ENCODE assay signal across 2 cellular contexts in the genomic region with DNA sequence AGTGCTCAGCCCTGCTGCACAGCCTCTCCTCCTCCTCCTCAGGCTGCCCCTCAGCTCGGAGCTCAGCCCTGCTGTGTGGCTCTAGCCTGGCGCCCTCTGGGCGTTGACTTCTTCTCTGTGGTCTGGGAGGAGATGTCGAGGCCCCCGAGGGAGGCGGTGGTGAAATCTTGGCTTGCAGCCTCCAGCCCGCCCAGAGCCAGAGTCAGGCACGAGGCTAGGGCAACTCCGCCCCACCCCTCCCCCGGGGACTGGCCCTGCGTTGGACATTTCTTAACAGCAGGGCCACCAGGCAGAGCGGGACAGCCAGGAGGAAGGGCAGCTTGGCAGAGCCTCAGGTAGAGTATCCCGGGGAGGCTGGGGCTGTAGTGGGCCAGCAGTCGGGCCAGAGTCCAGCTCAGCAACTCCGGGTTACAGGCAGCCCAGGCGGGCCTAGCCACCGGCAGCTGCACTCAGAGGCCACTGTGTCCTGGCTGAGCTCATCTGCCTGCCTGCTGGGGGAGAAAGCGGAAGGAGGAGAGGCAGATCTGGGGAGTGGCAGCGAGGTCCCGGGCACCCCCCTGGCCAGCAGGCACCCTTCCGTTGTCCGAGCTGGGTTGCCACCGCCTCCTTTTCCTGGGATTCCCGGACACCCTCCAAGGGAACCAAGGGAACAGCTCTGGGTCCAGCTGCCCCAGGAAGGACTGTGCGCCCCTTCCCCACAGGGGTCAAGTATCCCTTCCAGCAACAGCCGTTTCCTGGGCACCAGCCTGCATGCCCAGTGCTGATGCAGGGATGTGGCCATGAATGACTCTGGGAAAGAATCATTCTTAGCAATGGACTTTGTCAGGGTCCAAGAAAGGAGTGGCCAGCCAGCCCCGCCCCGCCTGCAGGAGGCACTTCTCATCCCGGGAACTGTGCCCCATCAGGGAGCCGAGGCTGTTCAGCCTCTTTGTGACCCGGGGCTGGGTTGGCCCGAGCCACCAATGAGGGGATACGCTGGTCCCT.
TF ChIP-seq lines count a peak whose summit lies in the region.

A gene with protein sequence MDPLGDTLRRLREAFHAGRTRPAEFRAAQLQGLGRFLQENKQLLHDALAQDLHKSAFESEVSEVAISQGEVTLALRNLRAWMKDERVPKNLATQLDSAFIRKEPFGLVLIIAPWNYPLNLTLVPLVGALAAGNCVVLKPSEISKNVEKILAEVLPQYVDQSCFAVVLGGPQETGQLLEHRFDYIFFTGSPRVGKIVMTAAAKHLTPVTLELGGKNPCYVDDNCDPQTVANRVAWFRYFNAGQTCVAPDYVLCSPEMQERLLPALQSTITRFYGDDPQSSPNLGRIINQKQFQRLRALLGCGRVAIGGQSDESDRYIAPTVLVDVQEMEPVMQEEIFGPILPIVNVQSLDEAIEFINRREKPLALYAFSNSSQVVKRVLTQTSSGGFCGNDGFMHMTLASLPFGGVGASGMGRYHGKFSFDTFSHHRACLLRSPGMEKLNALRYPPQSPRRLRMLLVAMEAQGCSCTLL (plus strand): TSS at position 270 of the 984 bp plus-strand sequence. CDS start 4,971 bp downstream, outside the sequence.

TF ChIP-seq in HEK293, 187 proteins besides CTCF, POLR2A, EP300 and RAD21:
- TF ChIP-seq ZIC2 (tag by site-specific recombination; IDR thresholded peaks at IDR 0.05), result peak; percentile 75
- TF ChIP-seq ZNF335 (tag by site-specific recombination; conservative IDR thresholded peaks at IDR 0.05), result peak; percentile 93
- TF ChIP-seq REPIN1 (tag by site-specific recombination; IDR thresholded peaks at IDR 0.05; ENCODE audit: low read depth), result no peak
- TF ChIP-seq ZBTB20 (tag by site-specific recombination; IDR thresholded peaks at IDR 0.05), result 0 out of 2 replicates have a peak, but pooled peaks have one; percentile 15
- TF ChIP-seq SP2 (tag by site-specific recombination; IDR thresholded peaks at IDR 0.05), result peak; percentile 53
- TF ChIP-seq KLF9 (tag by site-specific recombination; IDR thresholded peaks at IDR 0.05; ENCODE audit: low read depth), result no peak
- peak; percentile 28; the same call in 1 of the 2 replicates for TF ChIP-seq EGR2 (tag by site-specific recombination; IDR thresholded peaks at IDR 0.05; ENCODE audit: low read depth)
- peak; percentile 92 for TF ChIP-seq ZNF341 (tag by site-specific recombination; IDR thresholded peaks at IDR 0.05; ENCODE audit: low read depth)
- TF ChIP-seq ZBTB8A (tag by site-specific recombination; IDR thresholded peaks at IDR 0.05), result peak; percentile 44; the same call in 1 of the 2 replicates
- peak; percentile 87 for TF ChIP-seq KLF1 (tag by site-specific recombination; IDR thresholded peaks at IDR 0.05)
- peak; percentile 61 for TF ChIP-seq SP3 (tag by site-specific recombination; IDR thresholded peaks at IDR 0.05)
- TF ChIP-seq ZNF600 (tag by site-specific recombination; IDR thresholded peaks at IDR 0.05), result peak; percentile 49; the same call in 1 of the 2 replicates
- peak; percentile 51 for TF ChIP-seq GLIS2 (tag by site-specific recombination; IDR thresholded peaks at IDR 0.05)
- no peak for TF ChIP-seq ZNF530 (tag by site-specific recombination; IDR thresholded peaks at IDR 0.05; ENCODE audit: low read depth)
- TF ChIP-seq TCF7L2 (IDR thresholded peaks at IDR 0.05; ENCODE audit: borderline replicate concordance, low read depth, low read length), result no peak
- peak; percentile 20; the same call in 1 of the 2 replicates for TF ChIP-seq KLF7 (tag by site-specific recombination; IDR thresholded peaks at IDR 0.05; ENCODE audit: borderline replicate concordance)
- TF ChIP-seq GLIS1 (tag by site-specific recombination; IDR thresholded peaks at IDR 0.05), result peak; percentile 74
- no peak for TF ChIP-seq ZNF140 (tag by site-specific recombination; IDR thresholded peaks at IDR 0.05)
- TF ChIP-seq ZBTB17 (tag by site-specific recombination; IDR thresholded peaks at IDR 0.05), result peak; percentile 82
- TF ChIP-seq ZSCAN30 (tag by site-specific recombination; IDR thresholded peaks at IDR 0.05), result no peak

TF ChIP-seq in endothelial cell of umbilical vein, 7 proteins besides CTCF, POLR2A, EP300 and RAD21:
- TF ChIP-seq GATA2 (IDR thresholded peaks at IDR 0.05; ENCODE audit: insufficient read depth, insufficient read length, low read depth, low read length) (no peak), EZH2 (IDR thresholded peaks at IDR 0.05; ENCODE audit: borderline replicate concordance, low read depth, low read length, severe bottlenecking) (no peak), POLR2AphosphoS5 (IDR thresholded peaks at IDR 0.05; ENCODE audit: insufficient read depth, low read depth, low read length) (no peak), JUN (IDR thresholded peaks at IDR 0.05; ENCODE audit: borderline replicate concordance, insufficient read depth, insufficient read length, low read depth) (no peak)
